In genomic region chr7:48154792-48155413, GRCh38 we compare ENCODE assay signal across 8 cellular contexts. TPM values are rescaled to one million over a fixed set of nuclear protein-coding genes. Genes with fewer than 3 reads are reported as not detected.
DNase-seq lines count a peak whose midpoint lies in the region; ATAC-seq and TF ChIP-seq lines count a peak whose summit lies in the region.

No MANE protein-coding gene starts in this region.

- H3K36me3 Mint-ChIP-seq in CD4-positive, alpha-beta memory T cell, result no peaks in the 10 kb centered on the region

- CTCF ChIA-PET in CD4-positive, alpha-beta memory T cell (lab: Charles Lee; ENCODE audit: partially characterized antibody), result interaction anchor here (0.9 to 2.9 kb wide), 7 partner anchors 46 to 212 kb away, joined by 3 to 39 read pairs (median 4); partner anchors contain the start of gene PKD1L1

- no peaks in the 10 kb centered on the region for H3K4me1 Mint-ChIP-seq in CD4-positive, alpha-beta memory T cell

- peaks cover 11 to 26% of the 10 kb centered on the region in 2 donors for H3K27me3 Mint-ChIP-seq in CD4-positive, alpha-beta memory T cell

- H3K4me1 ChIP-seq in CD4-positive, alpha-beta memory T cell (ENCODE audit: insufficient read depth, low read length), result no peaks in the 10 kb centered on the region
- peaks cover 4% of the 10 kb centered on the region for H3K4me1 ChIP-seq in KMS-11 (ENCODE audit: low read depth, poor library complexity, severe bottlenecking)

- intact Hi-C loops in CD4-positive, alpha-beta memory T cell (cut with micrococcal nuclease), result loop anchor here (1.0 to 2.0 kb wide), 2 partner anchors 45 to 164 kb away; no protein-coding TSS in a partner anchor

- DNase-seq in CD4-positive, alpha-beta memory T cell, result peak; percentile 24 to 42 (median 30)
- peak; percentile 29 for DNase-seq in activated CD4-positive, alpha-beta T cell treated with anti-CD3 and anti-CD28 coated beads, Interleukin-2, amount 50 U/mL, for 1 hour
- DNase-seq in glomerular visceral epithelial cell (ENCODE audit: extremely low spot score) (peak; percentile 35), stromal cell of bone marrow (ENCODE audit: low read depth) (peak; percentile 28), GM19240 (ENCODE audit: insufficient read length, low spot score) (no peak)

- TF ChIP-seq CTCF in KMS-11 (conservative IDR thresholded peaks at IDR 0.05; ENCODE audit: low read depth, low read length), result no peak; the same call in none of the 2 replicates

- H3K27ac ChIP-seq in CD4-positive, alpha-beta memory T cell (ENCODE audit: low read depth, low read length), result no peak overlapping the region
- no peak overlapping the region for H3K27ac ChIP-seq in KMS-11

- H3K9me3 Mint-ChIP-seq in CD4-positive, alpha-beta memory T cell, result peaks cover 0 to 2% (median under 1%) of the 10 kb centered on the region in 8 donors

- H4K20me1 ChIP-seq in KMS-11 (ENCODE audit: insufficient read depth), result no peaks in the 10 kb centered on the region

- peak overlapping the region; percentile 20; the same call in 1 of the 2 replicates for H2AFZ ChIP-seq in KMS-11 (ENCODE audit: low read depth)

- no peaks in the 10 kb centered on the region for H3K36me3 ChIP-seq in CD4-positive, alpha-beta memory T cell (ENCODE audit: insufficient read depth, low read length)
- no peaks in the 10 kb centered on the region for H3K36me3 ChIP-seq in KMS-11 (ENCODE audit: insufficient read depth)

- H3K9me3 ChIP-seq in CD4-positive, alpha-beta memory T cell (ENCODE audit: control insufficient read depth in 1 of 2, low read length in 2 of 2), result no peaks in the 10 kb centered on the region

- H3K79me2 ChIP-seq in KMS-11 (ENCODE audit: insufficient read depth, low read depth), result no peaks in the 10 kb centered on the region

- H3K4me3 ChIP-seq in CD4-positive, alpha-beta memory T cell (ENCODE audit: low read length in 2 of 2), result no peak overlapping the region
- H3K4me3 ChIP-seq in KMS-11 (IDR thresholded peaks at IDR 0.05; ENCODE audit: insufficient read depth, low read depth, low read length), result no peak overlapping the region

- ATAC-seq in GM18519 (IDR thresholded peaks at IDR 0.05; ENCODE audit: low FRiP score, unreplicated experiment), result peak; percentile 76
- no peak for ATAC-seq in HG03460 (IDR thresholded peaks at IDR 0.05; ENCODE audit: unreplicated experiment)

- H3K27me3 ChIP-seq in CD4-positive, alpha-beta memory T cell (ENCODE audit: insufficient read depth, low read length), result no peaks in the 10 kb centered on the region
- H3K27me3 ChIP-seq in KMS-11 (ENCODE audit: insufficient read depth, low read depth), result no peaks in the 10 kb centered on the region

- no peak overlapping the region for H3K9ac ChIP-seq in KMS-11

- H3K4me3 Mint-ChIP-seq in CD4-positive, alpha-beta memory T cell, result no peak overlapping the region

- POLR2A ChIA-PET in CD4-positive, alpha-beta memory T cell (lab: Charles Lee; ENCODE audit: partially characterized antibody), result interaction anchor here (1.0 kb wide), 1 partner anchor 210 kb away, joined by 4 read pairs; no protein-coding TSS in a partner anchor

- H3K27ac Mint-ChIP-seq in CD4-positive, alpha-beta memory T cell, result no peak overlapping the region

- H3K4me2 ChIP-seq in KMS-11, result no peak overlapping the region

RNA-seq across cellular contexts. Expression of gene ABCA13, which starts 16.4 kb away (rescaled TPM):
- not detected for total RNA-seq in CD4-positive, alpha-beta memory T cell
- polyA plus RNA-seq in CD4-positive, alpha-beta memory T cell, result not detected
